20 cellular contexts compared by ENCODE assay signal in the genomic region with DNA sequence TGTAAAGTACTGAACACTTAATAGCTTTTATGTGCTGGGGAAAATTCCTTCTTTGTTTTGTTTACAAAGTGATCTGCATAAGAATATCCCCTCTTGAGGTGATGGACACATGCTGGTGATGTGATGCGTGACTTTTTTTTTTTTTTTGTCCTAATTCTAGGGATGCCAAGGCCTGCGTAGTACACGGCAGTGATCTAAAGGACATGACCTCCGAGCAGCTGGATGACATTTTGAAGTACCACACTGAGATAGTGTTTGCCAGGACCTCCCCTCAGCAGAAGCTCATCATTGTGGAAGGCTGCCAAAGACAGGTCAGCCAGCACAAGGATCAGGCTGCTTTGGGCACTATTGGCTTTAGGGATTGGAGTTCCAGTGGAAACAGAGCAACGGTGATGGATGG. TPM values are rescaled to one million over a fixed set of nuclear protein-coding genes. Genes with fewer than 3 reads are reported as not detected.
DNase-seq lines count a peak whose midpoint lies in the region; ATAC-seq and TF ChIP-seq lines count a peak whose summit lies in the region.
"Had no signal": no experiment of that assay in that cellular context is flagged by ENCODE, and none has a peak within 500 bp of the region (broad histone marks: within the 10 kb centered on the region; RNA-seq: fewer than 3 reads in every experiment).

No MANE protein-coding gene starts in this region.

- intact Hi-C loops in heart right ventricle (cut with DNase I) (no loop called here), gastrocnemius medialis (cut with DNase I; ENCODE audit: low total_unique reads) (no loop called here)
- intact Hi-C loops in naive thymus-derived CD4-positive, alpha-beta T cell (cut with micrococcal nuclease), result no loop called here

- no peak overlapping the region for H2AFZ ChIP-seq in GM23338
- H2AFZ ChIP-seq: GM23248 had no signal

- H3K27me3 ChIP-seq in GM23338 (ENCODE audit: insufficient read depth) (no peaks in the 10 kb centered on the region), heart right ventricle (no peaks in the 10 kb centered on the region), gastrocnemius medialis (no peaks in the 10 kb centered on the region)
- no peaks in the 10 kb centered on the region for H3K27me3 ChIP-seq in naive thymus-derived CD4-positive, alpha-beta T cell (ENCODE audit: control insufficient read depth in 2 of 2, insufficient read depth in 2 of 2, low read length in 2 of 2)
- H3K27me3 ChIP-seq: BLaER1 had no signal

- CTCF ChIA-PET in naive thymus-derived CD4-positive, alpha-beta T cell (lab: Charles Lee), result no interaction called here

- no peaks in the 10 kb centered on the region for H3K9me3 Mint-ChIP-seq in GM23338
- no peaks in the 10 kb centered on the region for H3K9me3 Mint-ChIP-seq in naive thymus-derived CD4-positive, alpha-beta T cell
- H3K9me3 Mint-ChIP-seq: HFFc6 had no signal

- H3K9me3 ChIP-seq in T-helper 17 cell (ENCODE audit: control insufficient read depth, low read length, poor library complexity, severe bottlenecking) (no peaks in the 10 kb centered on the region), heart right ventricle (no peaks in the 10 kb centered on the region), gastrocnemius medialis (no peaks in the 10 kb centered on the region)
- H3K9me3 ChIP-seq in naive thymus-derived CD4-positive, alpha-beta T cell (ENCODE audit: control insufficient read depth in 2 of 3, low read length in 3 of 3), result no peaks in the 10 kb centered on the region
- H3K9me3 ChIP-seq: BLaER1 had no signal

- H4K20me1 ChIP-seq in GM23338 (replicated peaks; ENCODE audit: insufficient read depth), result peaks cover 22% of the 10 kb centered on the region

- WGBS in heart right ventricle, 2 donors, result 51 to 59% methylated on average over 5 of the region's 5 CpGs

- ATAC-seq in GM23338 (peak; percentile 65), T-helper 17 cell (no peak), heart right ventricle (peak in 7 of 8 donors; percentile 18 to 55 (median 39)), gastrocnemius medialis (no peak)
- no peak for ATAC-seq in naive thymus-derived CD4-positive, alpha-beta T cell
- ATAC-seq: K562, PC-3 had no signal

- no peak overlapping the region for H3K4me2 ChIP-seq in GM23338
- H3K4me2 ChIP-seq: BLaER1 had no signal

- H3K4me1 Mint-ChIP-seq in GM23338 (peaks cover 16% of the 10 kb centered on the region; the same call in 2 of the 3 replicates), T-helper 17 cell (peaks cover 16% of the 10 kb centered on the region)
- H3K4me1 Mint-ChIP-seq in naive thymus-derived CD4-positive, alpha-beta T cell, result peaks cover 17 to 42% (median 35%) of the 10 kb centered on the region in 7 donors

- peaks cover 100% of the 10 kb centered on the region for H3K36me3 Mint-ChIP-seq in GM23338 (ENCODE audit: low read depth)
- H3K36me3 Mint-ChIP-seq in T-helper 17 cell (ENCODE audit: low read depth), result peaks cover 14% of the 10 kb centered on the region
- H3K36me3 Mint-ChIP-seq in naive thymus-derived CD4-positive, alpha-beta T cell, result peaks cover 46 to 84% (median 73%) of the 10 kb centered on the region in 5 donors

- POLR2A ChIA-PET in naive thymus-derived CD4-positive, alpha-beta T cell (lab: Charles Lee), result interaction anchor here (0.7 to 2.3 kb wide), 4 partner anchors 16 to 27 kb away, joined by 3 to 9 read pairs (median 6); no protein-coding TSS in a partner anchor

- no peaks in the 10 kb centered on the region for H3F3A ChIP-seq in GM23338 (replicated peaks; ENCODE audit: low read depth)

- H3K27me3 Mint-ChIP-seq in GM23338 (ENCODE audit: insufficient read depth, low read depth, poor library complexity), result peaks cover 9% of the 10 kb centered on the region
- no peaks in the 10 kb centered on the region for H3K27me3 Mint-ChIP-seq in T-helper 17 cell
- H3K27me3 Mint-ChIP-seq in naive thymus-derived CD4-positive, alpha-beta T cell, result no peaks in the 10 kb centered on the region

- TF ChIP-seq CTCF in GM23338 (conservative IDR thresholded peaks at IDR 0.05; ENCODE audit: low read depth in 2 of 2) (no peak), heart right ventricle (IDR thresholded peaks at IDR 0.05) (no peak), gastrocnemius medialis (IDR thresholded peaks at IDR 0.05 in 4 of 5, conservative IDR thresholded peaks at IDR 0.05 in 1 of 5) (no peak)

- H3K4me3 Mint-ChIP-seq in GM23338 (no peak overlapping the region), T-helper 17 cell (no peak overlapping the region)
- no peak overlapping the region for H3K4me3 Mint-ChIP-seq in naive thymus-derived CD4-positive, alpha-beta T cell
- H3K4me3 Mint-ChIP-seq: HFFc6 had no signal

- peak overlapping the region; percentile 88 for H3K27ac Mint-ChIP-seq in GM23338
- H3K27ac Mint-ChIP-seq in T-helper 17 cell, result peak overlapping the region; percentile 75
- H3K27ac Mint-ChIP-seq in naive thymus-derived CD4-positive, alpha-beta T cell, result peak overlapping the region in 6 of 9 donors; percentile 42 to 86 (median 60)
- H3K27ac Mint-ChIP-seq: HFFc6 had no signal

- no peaks in the 10 kb centered on the region for H3K9me2 ChIP-seq in GM23338 (ENCODE audit: insufficient read depth)

- no peak for TF ChIP-seq POLR2A in gastrocnemius medialis (IDR thresholded peaks at IDR 0.05)

- H3K4me3 ChIP-seq in GM23338 (no peak overlapping the region), heart right ventricle (no peak overlapping the region), gastrocnemius medialis (no peak overlapping the region)
- no peak overlapping the region for H3K4me3 ChIP-seq in naive thymus-derived CD4-positive, alpha-beta T cell (ENCODE audit: low read length)
- H3K4me3 ChIP-seq: BLaER1, GM23248, K562, SK-N-MC had no signal

- peak; percentile 43 for DNase-seq in GM23338 (ENCODE audit: low spot score)
- DNase-seq in T-helper 17 cell, result no peak
- no peak for DNase-seq in heart right ventricle
- no peak for DNase-seq in naive thymus-derived CD4-positive, alpha-beta T cell
- DNase-seq in epidermal melanocyte (ENCODE audit: insufficient read length, low spot score), result no peak
- no peak for DNase-seq in NCI-H774 (lab: John Stamatoyannopoulos, UW)
- DNase-seq in gastrocnemius medialis, result no peak
- DNase-seq: COR-L47, DMS53, GM23248, HFFc6, NCI-H1092, NCI-H2107, NCI-H345, NCI-H69, PC-3 had no signal

- H3K4me1 ChIP-seq in GM23338 (ENCODE audit: insufficient read depth) (peaks cover 7% of the 10 kb centered on the region), heart right ventricle (peaks cover 0 to 13% (median 0%) of the 10 kb centered on the region in 9 donors), gastrocnemius medialis (no peaks in the 10 kb centered on the region)
- H3K4me1 ChIP-seq in naive thymus-derived CD4-positive, alpha-beta T cell (ENCODE audit: control insufficient read depth in 2 of 2, insufficient read depth in 2 of 2, low read length in 2 of 2), result peaks cover 3 to 5% of the 10 kb centered on the region in 2 donors
- H3K4me1 ChIP-seq: BLaER1 had no signal

- H3K27ac ChIP-seq in GM23338 (ENCODE audit: low read depth) (no peak overlapping the region), heart right ventricle (peak overlapping the region in 5 of 10 donors; percentile 3 to 46 (median 24)), gastrocnemius medialis (no peak overlapping the region)
- no peak overlapping the region for H3K27ac ChIP-seq in naive thymus-derived CD4-positive, alpha-beta T cell (ENCODE audit: low read depth, low read length)
- H3K27ac ChIP-seq: BLaER1, GM23248, HL-60, SK-N-MC had no signal

- H3K36me3 ChIP-seq in GM23338 (ENCODE audit: insufficient read depth) (peaks cover 81% of the 10 kb centered on the region), heart right ventricle (peaks cover 7 to 100% (median 94%) of the 10 kb centered on the region in 9 donors), gastrocnemius medialis (peaks cover 32 to 100% of the 10 kb centered on the region in 2 donors)
- peaks cover 53 to 100% (median 74%) of the 10 kb centered on the region in 3 experiments for H3K36me3 ChIP-seq in naive thymus-derived CD4-positive, alpha-beta T cell (ENCODE audit: control insufficient read depth in 2 of 3, insufficient read depth in 3 of 3, low read length in 3 of 3)

- H3K79me2 ChIP-seq in GM23338 (replicated peaks; ENCODE audit: insufficient read depth), result no peaks in the 10 kb centered on the region

- in situ Hi-C loops in gastrocnemius medialis (cut with MboI; ENCODE audit: low sequenced_read_pairs in 4 of 4), result no loop called here

TF ChIP-seq in GM23338, 12 proteins besides CTCF, POLR2A, EP300 and RAD21 (continues in another document):
- TF ChIP-seq STAT1 (IDR thresholded peaks at IDR 0.05; ENCODE audit: unreplicated experiment) (no peak), CREB1 (CRISPR knock-in tag; IDR thresholded peaks at IDR 0.05; ENCODE audit: low read depth) (no peak)
- TF ChIP-seq, protein P1, sequence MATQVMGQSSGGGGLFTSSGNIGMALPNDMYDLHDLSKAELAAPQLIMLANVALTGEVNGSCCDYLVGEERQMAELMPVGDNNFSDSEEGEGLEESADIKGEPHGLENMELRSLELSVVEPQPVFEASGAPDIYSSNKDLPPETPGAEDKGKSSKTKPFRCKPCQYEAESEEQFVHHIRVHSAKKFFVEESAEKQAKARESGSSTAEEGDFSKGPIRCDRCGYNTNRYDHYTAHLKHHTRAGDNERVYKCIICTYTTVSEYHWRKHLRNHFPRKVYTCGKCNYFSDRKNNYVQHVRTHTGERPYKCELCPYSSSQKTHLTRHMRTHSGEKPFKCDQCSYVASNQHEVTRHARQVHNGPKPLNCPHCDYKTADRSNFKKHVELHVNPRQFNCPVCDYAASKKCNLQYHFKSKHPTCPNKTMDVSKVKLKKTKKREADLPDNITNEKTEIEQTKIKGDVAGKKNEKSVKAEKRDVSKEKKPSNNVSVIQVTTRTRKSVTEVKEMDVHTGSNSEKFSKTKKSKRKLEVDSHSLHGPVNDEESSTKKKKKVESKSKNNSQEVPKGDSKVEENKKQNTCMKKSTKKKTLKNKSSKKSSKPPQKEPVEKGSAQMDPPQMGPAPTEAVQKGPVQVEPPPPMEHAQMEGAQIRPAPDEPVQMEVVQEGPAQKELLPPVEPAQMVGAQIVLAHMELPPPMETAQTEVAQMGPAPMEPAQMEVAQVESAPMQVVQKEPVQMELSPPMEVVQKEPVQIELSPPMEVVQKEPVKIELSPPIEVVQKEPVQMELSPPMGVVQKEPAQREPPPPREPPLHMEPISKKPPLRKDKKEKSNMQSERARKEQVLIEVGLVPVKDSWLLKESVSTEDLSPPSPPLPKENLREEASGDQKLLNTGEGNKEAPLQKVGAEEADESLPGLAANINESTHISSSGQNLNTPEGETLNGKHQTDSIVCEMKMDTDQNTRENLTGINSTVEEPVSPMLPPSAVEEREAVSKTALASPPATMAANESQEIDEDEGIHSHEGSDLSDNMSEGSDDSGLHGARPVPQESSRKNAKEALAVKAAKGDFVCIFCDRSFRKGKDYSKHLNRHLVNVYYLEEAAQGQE (IDR thresholded peaks at IDR 0.05; ENCODE audit: unreplicated experiment), result no peak

RNA-seq across cellular contexts. Expression of a gene that starts 24.7 kb away (rescaled TPM):
- total RNA-seq in GM23338 (2014; rRNA removed; shearing (Covaris generic)), result 174 and 202 TPM in 2 replicates
- 114 and 117 TPM in 2 replicates for polyA plus RNA-seq in GM23338 (2016; fragmentation: Nextera tagmentation; extraction: Ambion mirVana)
- total RNA-seq in T-helper 17 cell, result 100 to 1,000 TPM; 259 to 313 TPM
- total RNA-seq in heart right ventricle, result 100 to 1,000 TPM; 153 to 403 (median 203) TPM
- polyA plus RNA-seq in heart right ventricle, result 100 to 1,000 TPM in 1 of 2 donors, 10 to 100 TPM in 1; 73.6 to 624 TPM
- 100 to 1,000 TPM; 228 to 315 (median 287) TPM for total RNA-seq in naive thymus-derived CD4-positive, alpha-beta T cell
- polyA plus RNA-seq in naive thymus-derived CD4-positive, alpha-beta T cell, result 10 to 100 TPM; 75.0 to 86.0 TPM
- total RNA-seq in gastrocnemius medialis, result 100 to 1,000 TPM; 103 to 257 (median 204) TPM

Comparison
In these comparisons a context has a peak if more than half of its experiments do, and no peak if none do; other contexts are left out.
1. ATAC-seq: peak in GM23338 (single experiment) and heart right ventricle (7 of 8); none in T-helper 17 cell (single experiment), naive thymus-derived CD4-positive, alpha-beta T cell (single experiment) and gastrocnemius medialis (0 of 2).
2. Peak in every context shown above with its lines, with median percentiles within 50 percentile points of each other: H3K27ac Mint-ChIP-seq.